ENCODE assay signal across 9 cellular contexts in the genomic region with DNA sequence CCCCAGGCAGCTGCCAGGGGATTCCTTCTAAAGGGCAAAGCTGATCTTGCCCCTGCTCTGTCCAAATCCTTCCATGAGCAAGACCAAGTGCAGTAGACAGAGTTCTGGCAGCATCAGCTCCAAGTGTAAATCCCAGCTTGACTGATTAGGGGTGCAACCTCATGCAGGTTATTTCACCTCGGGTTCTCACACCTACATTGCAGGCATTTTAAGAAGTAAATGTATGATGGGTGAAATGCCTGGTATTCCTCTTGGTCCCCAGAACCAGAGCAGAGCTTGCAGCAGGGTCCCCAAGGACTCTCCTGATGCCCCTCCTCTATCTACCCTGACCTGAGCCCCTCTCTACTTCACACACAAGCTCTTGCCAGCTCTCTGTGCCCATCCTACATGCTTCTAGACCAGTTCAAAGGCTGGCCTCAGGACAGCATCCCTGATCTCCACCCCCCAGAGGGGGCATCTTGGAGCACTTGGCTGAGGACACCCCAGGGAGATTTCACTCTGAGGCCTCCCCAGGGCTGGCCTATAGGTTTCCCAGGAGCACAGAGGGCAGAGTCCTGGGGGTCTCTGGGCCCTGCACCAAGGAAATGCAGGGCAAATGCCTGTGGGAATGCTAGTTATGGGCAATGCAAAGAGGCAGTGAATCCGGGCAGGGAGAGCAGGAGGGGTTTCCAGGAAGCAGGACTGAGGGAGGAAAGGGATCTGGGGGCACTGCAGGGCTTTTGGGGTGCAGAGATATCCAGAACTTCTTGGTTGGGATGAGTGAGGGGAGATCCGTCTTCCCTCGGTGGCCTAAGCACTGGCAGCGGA. TPM values are rescaled to one million over a fixed set of nuclear protein-coding genes. Genes with fewer than 3 reads are reported as not detected.
DNase-seq lines count a peak whose midpoint lies in the region; ATAC-seq and TF ChIP-seq lines count a peak whose summit lies in the region.
"Had no signal": no experiment of that assay in that cellular context is flagged by ENCODE, and none has a peak within 500 bp of the region (broad histone marks: within the 10 kb centered on the region; RNA-seq: fewer than 3 reads in every experiment).

No MANE protein-coding gene starts in this region.

- peak overlapping the region; percentile 3 for H3K27ac ChIP-seq in layer of hippocampus (ENCODE audit: low read depth, low read length)
- no peak overlapping the region for H3K27ac ChIP-seq in testis

- H3K9ac ChIP-seq in adipocyte (ENCODE audit: low read length), result peak overlapping the region; percentile 90

- WGBS in testis, 2 donors, result 34 to 40% methylated on average over 5 of the region's 5 CpGs

- peak overlapping the region; percentile 74 for H3K27ac Mint-ChIP-seq in activated CD4-positive, alpha-beta T cell treated with anti-CD3 and anti-CD28 coated beads, Interleukin-2, amount 10 ng/mL, durations not matched to agents 24 days and 14 days

- no peak for TF ChIP-seq CTCF in testis (IDR thresholded peaks at IDR 0.05)

- peak overlapping the region; percentile 82 for H3K4me3 Mint-ChIP-seq in activated CD4-positive, alpha-beta T cell treated with anti-CD3 and anti-CD28 coated beads, Interleukin-2, amount 10 ng/mL, durations not matched to agents 24 days and 14 days

- H3K4me1 ChIP-seq in adipocyte (ENCODE audit: control insufficient read depth, insufficient read depth, low read length) (peaks cover 18% of the 10 kb centered on the region), testis (peaks cover 8% of the 10 kb centered on the region)

- no peak for DNase-seq in activated CD4-positive, alpha-beta T cell treated with anti-CD3 and anti-CD28 coated beads, Interleukin-2, amount 10 ng/mL, durations not matched to agents 24 days and 14 days
- no peak for DNase-seq in activated CD4-positive, alpha-beta T cell treated with anti-CD3 and anti-CD28 coated beads for 48 hours
- no peak for DNase-seq in adipocyte (ENCODE audit: low read depth)
- DNase-seq in testis, result no peak
- no peak for DNase-seq in NCI-H1694 (lab: John Stamatoyannopoulos, UW)
- DNase-seq in GOT3 (lab: John Stamatoyannopoulos, UW), result no peak
- DNase-seq: AML-193 had no signal

- no peaks in the 10 kb centered on the region for H3K36me3 Mint-ChIP-seq in activated CD4-positive, alpha-beta T cell treated with anti-CD3 and anti-CD28 coated beads, Interleukin-2, amount 10 ng/mL, durations not matched to agents 24 days and 14 days (ENCODE audit: low read depth)

- peak overlapping the region; percentile 96 for H3K4me3 ChIP-seq in adipocyte (ENCODE audit: low read length)
- H3K4me3 ChIP-seq in testis, result peak overlapping the region; percentile 76 to 80

- H3K9me3 Mint-ChIP-seq in activated CD4-positive, alpha-beta T cell treated with anti-CD3 and anti-CD28 coated beads, Interleukin-2, amount 10 ng/mL, durations not matched to agents 24 days and 14 days, result no peaks in the 10 kb centered on the region

- H3K36me3 ChIP-seq in adipocyte (ENCODE audit: control insufficient read depth, insufficient read depth, low read length, severe bottlenecking), result no peaks in the 10 kb centered on the region
- H3K36me3 ChIP-seq in testis (ENCODE audit: low read depth, missing control alignments), result no peaks in the 10 kb centered on the region

- intact Hi-C loops in activated CD4-positive, alpha-beta T cell treated with anti-CD3 and anti-CD28 coated beads, Interleukin-2, amount 10 ng/mL, durations not matched to agents 24 days and 14 days (cut with micrococcal nuclease), result loop anchor here (2.0 kb wide), 1 partner anchor 66 kb away; a partner anchor contains a TSS
- intact Hi-C loops in testis (cut with DNase I; ENCODE audit: low total_unique reads), result no loop called here

- H3K27me3 Mint-ChIP-seq in activated CD4-positive, alpha-beta T cell treated with anti-CD3 and anti-CD28 coated beads, Interleukin-2, amount 10 ng/mL, durations not matched to agents 24 days and 14 days, result peaks cover 64% of the 10 kb centered on the region

- no peak for TF ChIP-seq POLR2A in testis (IDR thresholded peaks at IDR 0.05)

- peaks cover 6% of the 10 kb centered on the region for H3K27me3 ChIP-seq in adipocyte (replicated peaks; ENCODE audit: control insufficient read depth, insufficient read depth, low read length)
- H3K27me3 ChIP-seq in layer of hippocampus (ENCODE audit: control insufficient read depth, insufficient read depth, low read length), result no peaks in the 10 kb centered on the region
- H3K27me3 ChIP-seq in testis, result no peaks in the 10 kb centered on the region

- no peak for ATAC-seq in GM21619 (IDR thresholded peaks at IDR 0.05; ENCODE audit: unreplicated experiment)

- peaks cover 6% of the 10 kb centered on the region for H3K4me1 Mint-ChIP-seq in activated CD4-positive, alpha-beta T cell treated with anti-CD3 and anti-CD28 coated beads, Interleukin-2, amount 10 ng/mL, durations not matched to agents 24 days and 14 days

- H3K9me3 ChIP-seq in adipocyte (ENCODE audit: control insufficient read depth, low read length), result no peaks in the 10 kb centered on the region
- no peaks in the 10 kb centered on the region for H3K9me3 ChIP-seq in testis

RNA-seq across cellular contexts. Expression of a gene that starts 1.0 kb away (rescaled TPM):
- total RNA-seq in activated CD4-positive, alpha-beta T cell treated with anti-CD3 and anti-CD28 coated beads, Interleukin-2, amount 10 ng/mL, durations not matched to agents 24 days and 14 days, result 0.54 and 0.69 TPM in 2 replicates
- 10 to 100 TPM; 13.9 to 16.8 TPM for total RNA-seq in testis
- 7.2 TPM for polyA plus RNA-seq in testis (ENCODE audit: insufficient read depth, low read depth, low replicate concordance)

RNA-seq across cellular contexts. Expression of a gene that starts 12.7 kb away (rescaled TPM):
- total RNA-seq in activated CD4-positive, alpha-beta T cell treated with anti-CD3 and anti-CD28 coated beads, Interleukin-2, amount 10 ng/mL, durations not matched to agents 24 days and 14 days, result 24.8 and 26.0 TPM in 2 replicates
- total RNA-seq in testis, result 10 to 100 TPM; 20.5 to 20.7 TPM
- polyA plus RNA-seq in testis (ENCODE audit: insufficient read depth, low read depth, low replicate concordance), result 28.2 TPM

RNA-seq across cellular contexts. Expression of a gene that starts 12.7 kb away (rescaled TPM):
- 6.7 and 7.2 TPM in 2 replicates for total RNA-seq in activated CD4-positive, alpha-beta T cell treated with anti-CD3 and anti-CD28 coated beads, Interleukin-2, amount 10 ng/mL, durations not matched to agents 24 days and 14 days
- 10 to 100 TPM in 1 of 2 donors, 1 to 10 TPM in 1; 9.9 to 10.4 TPM for total RNA-seq in testis
- 9.9 TPM for polyA plus RNA-seq in testis (ENCODE audit: insufficient read depth, low read depth, low replicate concordance)

RNA-seq across cellular contexts. Expression of a gene that starts 32.2 kb away (rescaled TPM):
- total RNA-seq in activated CD4-positive, alpha-beta T cell treated with anti-CD3 and anti-CD28 coated beads, Interleukin-2, amount 10 ng/mL, durations not matched to agents 24 days and 14 days, result 59.0 and 70.0 TPM in 2 replicates
- 10 to 100 TPM; 78.9 to 93.8 TPM for total RNA-seq in testis
- polyA plus RNA-seq in testis (ENCODE audit: insufficient read depth, low read depth, low replicate concordance), result 57.2 TPM

RNA-seq across cellular contexts. Expression of a gene that starts 37.0 kb away (rescaled TPM):
- 102 and 103 TPM in 2 replicates for total RNA-seq in activated CD4-positive, alpha-beta T cell treated with anti-CD3 and anti-CD28 coated beads, Interleukin-2, amount 10 ng/mL, durations not matched to agents 24 days and 14 days
- total RNA-seq in testis, result 10 to 100 TPM; 42.2 to 49.8 TPM
- polyA plus RNA-seq in testis (ENCODE audit: insufficient read depth, low read depth, low replicate concordance), result 36.4 TPM
